ENCODE assay signal across 8 cellular contexts in genomic region chr13:48500652-48501197, GRCh38. TPM values are rescaled to one million over a fixed set of nuclear protein-coding genes. Genes with fewer than 3 reads are reported as not detected.
A peak's percentile ranks its signal among the peaks of the same experiment; 100 is the strongest.
DNase-seq lines count a peak whose midpoint lies in the region; ATAC-seq and TF ChIP-seq lines count a peak whose summit lies in the region.

No MANE protein-coding gene starts in this region.

- peak; percentile 63 to 64 for ATAC-seq in activated T-cell treated with anti-CD3 and anti-CD28 coated beads, Interleukin-2, amount 50 U/mL, for 4 hours
- ATAC-seq in IMR-90 (ENCODE audit: low read depth) = peak; percentile 98

- H3K4me1 ChIP-seq in IMR-90 (ENCODE audit: control insufficient read depth, insufficient read depth, low read length) (peaks cover 12% of the 10 kb centered on the region), mesenchymal stem cell (ENCODE audit: control insufficient read depth, insufficient read depth, low read depth, low read length) (peaks cover 2% of the 10 kb centered on the region), sigmoid colon (no peaks in the 10 kb centered on the region)

- H3K27ac Mint-ChIP-seq in endothelial cell (ENCODE audit: unreplicated experiment) = no peak overlapping the region

- H3K79me1 ChIP-seq in IMR-90 (ENCODE audit: low read depth in 1 of 2, low read length in 2 of 2) (no peaks in the 10 kb centered on the region), mesenchymal stem cell (replicated peaks; ENCODE audit: low read length, poor library complexity, severe bottlenecking) (no peaks in the 10 kb centered on the region)

- H4K5ac ChIP-seq in IMR-90 (ENCODE audit: low read depth, low read length) = peak overlapping the region; percentile 7; the same call in 1 of the 2 replicates

- no peak for TF ChIP-seq POLR2A in IMR-90 (IDR thresholded peaks at IDR 0.05; ENCODE audit: low read depth, low read length)
- TF ChIP-seq POLR2A in sigmoid colon (IDR thresholded peaks at IDR 0.05) = no peak

- H2AK5ac ChIP-seq in IMR-90 (ENCODE audit: low read depth, low read length) (peak overlapping the region; percentile 27; the same call in 1 of the 2 replicates), mesenchymal stem cell (ENCODE audit: low read length, severe bottlenecking) (no peak overlapping the region)

- no peak overlapping the region for H3K9ac ChIP-seq in IMR-90 (ENCODE audit: low read depth, low read length)
- H3K9ac ChIP-seq in mesenchymal stem cell (ENCODE audit: low read length) = peak overlapping the region; percentile 22

- H3K27ac ChIP-seq in IMR-90 (ENCODE audit: insufficient read depth, low read length) (peak overlapping the region; percentile 94), mesenchymal stem cell (ENCODE audit: low read length, poor library complexity, severe bottlenecking) (no peak overlapping the region), sigmoid colon (peak overlapping the region in 2 of 4 donors; percentile 32 to 41)

- H4K91ac ChIP-seq in IMR-90 (ENCODE audit: insufficient read depth, low read depth, low read length) (peak overlapping the region; percentile 28; the same call in 1 of the 2 replicates), mesenchymal stem cell (ENCODE audit: low read length) (no peak overlapping the region)

- WGBS in IMR-90 (ENCODE audit: extremely low coverage in 2 of 2, insufficient read length in 1 of 2), 2 experiments = no CpG with 5 or more reads among the region's 4 CpGs
- WGBS in mesenchymal stem cell = no CpG with 5 or more reads among the region's 4 CpGs
- 64 to 73% methylated on average over 4 of the region's 4 CpGs for WGBS in sigmoid colon, 2 donors

- in situ Hi-C loops in IMR-90 (cut with MboI; ENCODE audit: low sequenced_read_pairs) (no loop called here), astrocyte of the cerebellum (cut with HindIII; ENCODE audit: low sequenced_read_pairs) (no loop called here)

- no TSS peak for BruUV-seq in IMR-90 (replicated peaks; lab: Mats Ljungman, UMichigan)

- DNase-seq in activated T-cell treated with anti-CD3 and anti-CD28 coated beads, Interleukin-2, amount 50 U/mL, for 4 hours = no peak
- no peak for DNase-seq in activated T-cell treated with anti-CD3 and anti-CD28 coated beads, Interleukin-2, amount 50 U/mL, for 48 hours
- DNase-seq in IMR-90 (peak; percentile 96), astrocyte of the cerebellum (ENCODE audit: low read depth) (peak; percentile 53), mesenchymal stem cell (peak; percentile 87), endothelial cell (ENCODE audit: low spot score) (no peak), sigmoid colon (no peak), ecto neural progenitor cell (ENCODE audit: low spot score) (no peak)

- H2BK12ac ChIP-seq in mesenchymal stem cell (ENCODE audit: low read length in 2 of 2) = no peak overlapping the region

- H3K14ac ChIP-seq in IMR-90 (replicated peaks; ENCODE audit: low read depth, low read length) (0 out of 2 replicates have a peak overlapping the region, but pooled peaks have one; percentile 34), mesenchymal stem cell (ENCODE audit: low read length in 2 of 2) (no peak overlapping the region)

- peak overlapping the region; percentile 35; the same call in 1 of the 2 replicates for H2BK20ac ChIP-seq in IMR-90 (ENCODE audit: low read depth, low read length)

- dilution Hi-C loops in IMR-90 (cut with HindIII; ENCODE audit: low sequenced_read_pairs, unreplicated experiment) = no loop called here

- peak overlapping the region; percentile 58 for H2BK5ac ChIP-seq in IMR-90 (ENCODE audit: low read depth, low read length, poor library complexity, severe bottlenecking)
- no peak overlapping the region for H2BK5ac ChIP-seq in mesenchymal stem cell (ENCODE audit: low read depth, low read length, poor library complexity, severe bottlenecking)

- POLR2A ChIA-PET in IMR-90 (lab: Charles Lee; ENCODE audit: unreplicated experiment) = no interaction called here

- H3K36me3 Mint-ChIP-seq in activated T-cell treated with anti-CD3 and anti-CD28 coated beads, Interleukin-2, amount 50 U/mL, for 4 hours (ENCODE audit: insufficient read depth) = peaks cover 2% of the 10 kb centered on the region
- peaks cover 50% of the 10 kb centered on the region for H3K36me3 Mint-ChIP-seq in endothelial cell (ENCODE audit: low read depth, unreplicated experiment)

- H3K4me1 Mint-ChIP-seq in activated T-cell treated with anti-CD3 and anti-CD28 coated beads, Interleukin-2, amount 50 U/mL, for 4 hours (ENCODE audit: low read depth) = peaks cover 63% of the 10 kb centered on the region
- H3K4me1 Mint-ChIP-seq in endothelial cell (ENCODE audit: unreplicated experiment) = peaks cover 35% of the 10 kb centered on the region

- peaks cover 6% of the 10 kb centered on the region for H3K9me1 ChIP-seq in IMR-90 (ENCODE audit: insufficient read depth, low read length)

- TF ChIP-seq CTCF in IMR-90 (conservative IDR thresholded peaks at IDR 0.05; ENCODE audit: low read depth, low read length) (no peak), astrocyte of the cerebellum (IDR thresholded peaks at IDR 0.05; ENCODE audit: low read depth, low read length, missing control alignments) (no peak), endothelial cell (IDR thresholded peaks at IDR 0.05; ENCODE audit: unreplicated experiment) (no peak), sigmoid colon (IDR thresholded peaks at IDR 0.05) (no peak)

- no peak overlapping the region for H3K56ac ChIP-seq in IMR-90 (ENCODE audit: extremely low read depth, insufficient read depth, low read length)

- TF ChIP-seq RAD21 in IMR-90 (IDR thresholded peaks at IDR 0.05; ENCODE audit: low read length) = no peak

- H2BK120ac ChIP-seq in IMR-90 (ENCODE audit: low read depth, low read length) = peak overlapping the region; percentile 56; the same call in 1 of the 2 replicates
- no peak overlapping the region for H2BK120ac ChIP-seq in mesenchymal stem cell (ENCODE audit: low read depth, low read length)

- H3K36me3 ChIP-seq in IMR-90 (ENCODE audit: control insufficient read depth, insufficient read depth, low read length) (no peaks in the 10 kb centered on the region), mesenchymal stem cell (ENCODE audit: control insufficient read depth in 1 of 2, insufficient read depth in 2 of 2, low read depth in 1 of 2, low read length in 2 of 2) (peaks cover 0 to 7% of the 10 kb centered on the region in 2 experiments), sigmoid colon (peaks cover 0 to 8% (median 0%) of the 10 kb centered on the region in 4 donors)

- no peaks in the 10 kb centered on the region for H3K9me3 Mint-ChIP-seq in activated T-cell treated with anti-CD3 and anti-CD28 coated beads, Interleukin-2, amount 50 U/mL, for 4 hours
- no peaks in the 10 kb centered on the region for H3K9me3 Mint-ChIP-seq in endothelial cell (ENCODE audit: unreplicated experiment)

- CTCF ChIA-PET in IMR-90 (lab: Yijun Ruan, JAX) = interaction anchor here (1.3 kb wide), 1 partner anchor 80 kb away, joined by 3 read pairs; no protein-coding TSS in a partner anchor

- H4K20me1 ChIP-seq in IMR-90 (ENCODE audit: insufficient read depth, low read length) = no peaks in the 10 kb centered on the region; the same call in 1 of the 2 replicates

- H2BK15ac ChIP-seq in IMR-90 (ENCODE audit: low read depth, low read length) (0 out of 3 replicates have a peak overlapping the region, but pooled peaks have one; percentile 17), mesenchymal stem cell (ENCODE audit: low read depth, poor library complexity, severe bottlenecking) (no peak overlapping the region)

- H3K18ac ChIP-seq in IMR-90 (ENCODE audit: low read depth, low read length) = peak overlapping the region; percentile 36
- no peak overlapping the region for H3K18ac ChIP-seq in mesenchymal stem cell (ENCODE audit: low read depth in 1 of 2, low read length in 2 of 2)

- no peak overlapping the region for H3K4me3 Mint-ChIP-seq in activated T-cell treated with anti-CD3 and anti-CD28 coated beads, Interleukin-2, amount 50 U/mL, for 4 hours
- H3K4me3 Mint-ChIP-seq in endothelial cell (ENCODE audit: unreplicated experiment) = no peak overlapping the region

- peak overlapping the region; percentile 62 for H3K4ac ChIP-seq in IMR-90 (ENCODE audit: low read depth, low read length)
- no peak overlapping the region for H3K4ac ChIP-seq in mesenchymal stem cell (ENCODE audit: low read depth in 1 of 2, low read length in 2 of 2)

- no peaks in the 10 kb centered on the region for H3K9me3 ChIP-seq in IMR-90 (ENCODE audit: control insufficient read depth, insufficient read depth, low read length)
- H3K9me3 ChIP-seq in mesenchymal stem cell (ENCODE audit: control insufficient read depth, low read length) = no peaks in the 10 kb centered on the region
- no peaks in the 10 kb centered on the region for H3K9me3 ChIP-seq in sigmoid colon

- H3K27me3 Mint-ChIP-seq in activated T-cell treated with anti-CD3 and anti-CD28 coated beads, Interleukin-2, amount 50 U/mL, for 4 hours (ENCODE audit: low read depth) = no peaks in the 10 kb centered on the region
- H3K27me3 Mint-ChIP-seq in endothelial cell (ENCODE audit: unreplicated experiment) = peaks cover 9% of the 10 kb centered on the region

- H3K27me3 ChIP-seq in IMR-90 (ENCODE audit: control insufficient read depth, insufficient read depth, low read length) = no peaks in the 10 kb centered on the region
- H3K27me3 ChIP-seq in mesenchymal stem cell (ENCODE audit: control insufficient read depth in 1 of 2, insufficient read depth in 1 of 2, low read length in 2 of 2) = no peaks in the 10 kb centered on the region
- no peaks in the 10 kb centered on the region for H3K27me3 ChIP-seq in sigmoid colon

- H3K4me2 ChIP-seq in IMR-90 (ENCODE audit: low read depth, low read length) (peak overlapping the region; percentile 61), mesenchymal stem cell (ENCODE audit: low read length, poor library complexity, severe bottlenecking) (no peak overlapping the region)

- intact Hi-C loops in IMR-90 (cut with micrococcal nuclease) = no loop called here
- intact Hi-C loops in sigmoid colon (cut with DNase I) = no loop called here

- H3K23ac ChIP-seq in IMR-90 (ENCODE audit: low read depth, low read length) (no peak overlapping the region), mesenchymal stem cell (ENCODE audit: low read length in 2 of 2) (no peak overlapping the region)

- H4K8ac ChIP-seq in IMR-90 (ENCODE audit: low read depth in 2 of 2, low read length in 2 of 2) (peak overlapping the region in 1 of 2 experiments; percentile 41; a peak in 1 of 4 replicates), mesenchymal stem cell (ENCODE audit: low read length) (no peak overlapping the region)

- no peak overlapping the region for H2AK9ac ChIP-seq in IMR-90 (replicated peaks; ENCODE audit: low read depth, low read length, poor library complexity)

- H2AFZ ChIP-seq in IMR-90 (replicated peaks; ENCODE audit: low read length, poor library complexity) (peak overlapping the region; percentile 72), mesenchymal stem cell (ENCODE audit: low read depth, low read length) (no peak overlapping the region)

- TF ChIP-seq EP300 in sigmoid colon (IDR thresholded peaks at IDR 0.05) = no peak

- no peak overlapping the region for H3K4me3 ChIP-seq in IMR-90 (ENCODE audit: insufficient read depth, low read depth, low read length)
- no peak overlapping the region for H3K4me3 ChIP-seq in astrocyte of the cerebellum (ENCODE audit: low read depth, low read length)
- no peak overlapping the region for H3K4me3 ChIP-seq in mesenchymal stem cell (ENCODE audit: insufficient read depth in 1 of 2, low read depth in 1 of 2, low read length in 2 of 2)
- H3K4me3 ChIP-seq in sigmoid colon = no peak overlapping the region

RNA-seq across cellular contexts. Expression of gene RCBTB2, which starts 32.2 kb away (rescaled TPM):
- total RNA-seq in activated T-cell treated with anti-CD3 and anti-CD28 coated beads, Interleukin-2, amount 50 U/mL, for 4 hours = 1 to 10 TPM; 1.3 to 1.5 (median 1.4) TPM
- total RNA-seq in IMR-90 (2012; rRNA removed) (5.2 and 5.3 TPM in 2 replicates), endothelial cell (ENCODE audit: unreplicated experiment) (71.0 TPM), sigmoid colon (10 to 100 TPM in 3 of 4 donors, 1 to 10 TPM in 1; 8.6 to 21.9 (median 14.9) TPM)
- polyA plus RNA-seq in IMR-90 (2012; rRNA removed) (3.0 and 4.0 TPM in 2 replicates), sigmoid colon (1 to 10 TPM; 4.2 to 9.9 (median 4.8) TPM)
- 1.4 and 2.8 TPM in 2 replicates for polyA plus RNA-seq in IMR-90 (2012; cell fraction: cytosol; rRNA removed)
- polyA plus RNA-seq in IMR-90 (2012; cell fraction: nucleus; rRNA removed; ENCODE audit: low replicate concordance) = 1.9 and 5.6 TPM in 2 replicates
- 2.8 TPM for polyA plus RNA-seq in mesenchymal stem cell (2013, experiment 1 of 2)
- 3.0 TPM for polyA plus RNA-seq in mesenchymal stem cell (2013, experiment 2 of 2)

Comparison
In these comparisons a context has a peak if more than half of its experiments do, and no peak if none do; other contexts are left out.
1. DNase-seq: peak in IMR-90 (single experiment), astrocyte of the cerebellum (single experiment) and mesenchymal stem cell (single experiment); none in activated T-cell treated with anti-CD3 and anti-CD28 coated beads, Interleukin-2, amount 50 U/mL, for 4 hours (single experiment), activated T-cell treated with anti-CD3 and anti-CD28 coated beads, Interleukin-2, amount 50 U/mL, for 48 hours (0 of 2), endothelial cell (single experiment), sigmoid colon (single experiment) and ecto neural progenitor cell (single experiment).